Comparison of ENCODE assay signal across 1 cellular context in genomic region chr11:107707128-107707760, GRCh38.
TF ChIP-seq lines count a peak whose summit lies in the region.

No MANE protein-coding gene starts in this region.

TF ChIP-seq in GM23338, 12 proteins besides CTCF, POLR2A, EP300 and RAD21 (continued from another document):
- TF ChIP-seq REST (IDR thresholded peaks at IDR 0.05; ENCODE audit: unreplicated experiment) (no peak), STAT1 (IDR thresholded peaks at IDR 0.05; ENCODE audit: unreplicated experiment) (no peak), POLR2AphosphoS5 (IDR thresholded peaks at IDR 0.05; ENCODE audit: low read depth) (no peak)
